1 cellular context compared by ENCODE assay signal in the genomic region with DNA sequence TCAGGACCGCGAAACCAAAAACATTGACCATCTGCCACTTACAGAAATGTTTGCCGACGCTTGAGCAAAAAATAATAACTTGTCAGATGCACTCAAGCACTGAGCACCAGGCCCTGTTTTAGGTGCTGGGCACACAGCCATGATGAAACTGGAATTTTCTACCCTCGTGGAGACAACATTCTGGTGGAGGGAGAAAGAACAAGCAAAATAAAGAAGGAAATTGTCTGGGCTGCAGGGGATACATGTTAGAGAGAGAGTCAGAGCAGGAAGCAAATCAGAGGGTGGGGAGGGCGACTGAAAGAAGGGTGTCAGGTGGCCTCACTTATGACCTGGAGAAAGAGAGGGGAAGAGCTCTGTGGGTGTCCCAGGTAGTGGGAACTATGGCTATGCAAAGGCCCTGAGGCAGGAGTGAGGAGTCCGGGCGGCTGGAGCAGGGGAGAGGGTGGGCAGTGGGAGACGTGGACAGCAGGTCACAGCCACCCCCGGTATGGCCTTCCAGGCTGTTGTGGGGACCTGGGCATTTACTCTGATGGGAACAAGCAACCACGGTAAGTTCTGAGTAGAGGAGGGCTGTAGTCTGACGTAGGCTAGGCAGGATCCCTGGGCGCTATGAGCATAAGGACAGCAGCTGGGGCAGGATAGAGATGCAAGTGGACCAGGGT.
TF ChIP-seq lines count a peak whose summit lies in the region.

No MANE protein-coding gene starts in this region.

TF ChIP-seq in K562, 482 proteins besides CTCF, POLR2A, EP300 and RAD21:
- TF ChIP-seq POLR2G (IDR thresholded peaks at IDR 0.05; ENCODE audit: low read depth, low read length) (0 out of 2 replicates have a peak, but pooled peaks have one; percentile 12), SMARCE1 (IDR thresholded peaks at IDR 0.05) (no peak)
